1 cellular context compared by ENCODE assay signal in the genomic region with DNA sequence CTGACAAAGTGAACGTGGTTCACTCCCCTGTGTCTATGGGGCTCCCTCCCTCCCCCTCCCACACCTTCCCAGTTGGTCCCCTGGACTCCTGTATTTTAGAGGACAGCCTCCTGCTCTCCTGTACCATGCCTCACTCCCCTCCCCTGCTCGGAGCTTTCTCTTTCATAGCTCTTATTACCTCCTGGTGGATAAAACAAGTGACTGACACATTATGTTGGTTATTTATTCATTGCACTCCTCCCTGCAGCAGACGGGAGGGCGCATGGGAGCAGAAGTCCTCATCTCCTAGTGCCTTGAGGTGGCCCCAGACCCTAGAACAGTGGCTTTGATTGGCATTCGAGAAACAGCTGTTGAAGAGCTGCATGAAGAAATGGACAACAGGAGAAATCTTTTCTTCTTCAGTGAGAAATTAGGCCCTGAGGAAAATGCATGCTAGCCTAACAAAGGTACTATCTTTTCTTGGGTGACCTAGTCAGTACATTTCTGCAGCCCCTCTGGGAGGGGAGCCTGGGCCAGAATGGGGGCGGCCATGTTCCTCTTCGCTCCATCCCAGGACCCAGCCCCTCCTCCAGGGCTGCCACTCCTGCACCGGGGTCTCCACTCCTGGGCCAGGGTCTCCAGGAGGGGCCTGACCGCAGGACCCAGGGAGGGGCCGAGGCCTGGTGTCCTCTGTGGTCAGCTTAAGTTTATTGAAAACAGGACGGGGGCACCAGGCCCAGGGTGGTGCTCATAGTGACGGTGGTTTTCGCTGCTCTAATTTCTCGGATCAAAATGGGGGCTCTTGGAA.
TF ChIP-seq lines count a peak whose summit lies in the region.

No MANE protein-coding gene starts in this region.

TF ChIP-seq in SK-N-SH, 30 proteins besides CTCF, POLR2A, EP300 and RAD21:
- TF ChIP-seq RXRA (IDR thresholded peaks at IDR 0.05; ENCODE audit: borderline replicate concordance, low read depth) (no peak), YY1 (IDR thresholded peaks at IDR 0.05; ENCODE audit: low read depth) (no peak), FOXJ3 (CRISPR knock-in tag; IDR thresholded peaks at IDR 0.05) (no peak), EZH2phosphoT487 (IDR thresholded peaks at IDR 0.05; ENCODE audit: borderline replicate concordance, low read depth) (no peak), ELF1 (IDR thresholded peaks at IDR 0.05) (no peak), GATA2 (CRISPR knock-in tag; IDR thresholded peaks at IDR 0.05) (no peak), TCF12 (IDR thresholded peaks at IDR 0.05) (no peak), FOSL2 (IDR thresholded peaks at IDR 0.05; ENCODE audit: borderline replicate concordance, low read depth) (no peak), CHD2 (IDR thresholded peaks at IDR 0.05; ENCODE audit: low read length, partially characterized antibody) (no peak), SIN3A (IDR thresholded peaks at IDR 0.05; ENCODE audit: borderline replicate concordance, low read depth, low read length) (no peak), GABPA (IDR thresholded peaks at IDR 0.05; ENCODE audit: low read depth) (no peak), SMC3 (IDR thresholded peaks at IDR 0.05; ENCODE audit: low read depth, low read length) (no peak)
- TF ChIP-seq, protein P1, sequence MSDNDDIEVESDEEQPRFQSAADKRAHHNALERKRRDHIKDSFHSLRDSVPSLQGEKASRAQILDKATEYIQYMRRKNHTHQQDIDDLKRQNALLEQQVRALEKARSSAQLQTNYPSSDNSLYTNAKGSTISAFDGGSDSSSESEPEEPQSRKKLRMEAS (IDR thresholded peaks at IDR 0.05; ENCODE audit: low read depth): no peak
- TF ChIP-seq, protein P2, sequence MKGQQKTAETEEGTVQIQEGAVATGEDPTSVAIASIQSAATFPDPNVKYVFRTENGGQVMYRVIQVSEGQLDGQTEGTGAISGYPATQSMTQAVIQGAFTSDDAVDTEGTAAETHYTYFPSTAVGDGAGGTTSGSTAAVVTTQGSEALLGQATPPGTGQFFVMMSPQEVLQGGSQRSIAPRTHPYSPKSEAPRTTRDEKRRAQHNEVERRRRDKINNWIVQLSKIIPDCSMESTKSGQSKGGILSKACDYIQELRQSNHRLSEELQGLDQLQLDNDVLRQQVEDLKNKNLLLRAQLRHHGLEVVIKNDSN (IDR thresholded peaks at IDR 0.05; ENCODE audit: borderline replicate concordance, low read depth): no peak
- TF ChIP-seq, protein P3, sequence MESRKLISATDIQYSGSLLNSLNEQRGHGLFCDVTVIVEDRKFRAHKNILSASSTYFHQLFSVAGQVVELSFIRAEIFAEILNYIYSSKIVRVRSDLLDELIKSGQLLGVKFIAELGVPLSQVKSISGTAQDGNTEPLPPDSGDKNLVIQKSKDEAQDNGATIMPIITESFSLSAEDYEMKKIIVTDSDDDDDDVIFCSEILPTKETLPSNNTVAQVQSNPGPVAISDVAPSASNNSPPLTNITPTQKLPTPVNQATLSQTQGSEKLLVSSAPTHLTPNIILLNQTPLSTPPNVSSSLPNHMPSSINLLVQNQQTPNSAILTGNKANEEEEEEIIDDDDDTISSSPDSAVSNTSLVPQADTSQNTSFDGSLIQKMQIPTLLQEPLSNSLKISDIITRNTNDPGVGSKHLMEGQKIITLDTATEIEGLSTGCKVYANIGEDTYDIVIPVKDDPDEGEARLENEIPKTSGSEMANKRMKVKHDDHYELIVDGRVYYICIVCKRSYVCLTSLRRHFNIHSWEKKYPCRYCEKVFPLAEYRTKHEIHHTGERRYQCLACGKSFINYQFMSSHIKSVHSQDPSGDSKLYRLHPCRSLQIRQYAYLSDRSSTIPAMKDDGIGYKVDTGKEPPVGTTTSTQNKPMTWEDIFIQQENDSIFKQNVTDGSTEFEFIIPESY (IDR thresholded peaks at IDR 0.05; ENCODE audit: borderline replicate concordance, low read depth): no peak
